ENCODE assay signal across 9 cellular contexts in genomic region chr19:43562698-43563241, GRCh38. TPM values are rescaled to one million over a fixed set of nuclear protein-coding genes. Genes with fewer than 3 reads are reported as not detected.
A peak's percentile ranks its signal among the peaks of the same experiment; 100 is the strongest.
DNase-seq lines count a peak whose midpoint lies in the region; TF ChIP-seq lines count a peak whose summit lies in the region.
"Had no signal": no experiment of that assay in that cellular context is flagged by ENCODE, and none has a peak within 500 bp of the region (broad histone marks: within the 10 kb centered on the region; RNA-seq: fewer than 3 reads in every experiment).

No MANE protein-coding gene starts in this region.

- BruUV-seq in PC-9 (replicated peaks; lab: Mats Ljungman, UMichigan): no TSS peak

- H3K27me3 Mint-ChIP-seq in IgD-negative memory B cell: peaks cover 2% of the 10 kb centered on the region
- H3K27me3 Mint-ChIP-seq in immature natural killer cell (ENCODE audit: low read depth in 3 of 3): peaks cover 4 to 11% (median 7%) of the 10 kb centered on the region in 3 donors

- H3K9me3 Mint-ChIP-seq in IgD-negative memory B cell: peaks cover 0 to 1% (median 0%) of the 10 kb centered on the region in 3 donors
- H3K9me3 Mint-ChIP-seq in immature natural killer cell: no peaks in the 10 kb centered on the region

- peaks cover 13% of the 10 kb centered on the region for H3K36me3 Mint-ChIP-seq in IgD-negative memory B cell
- peaks cover 1 to 7% (median 3%) of the 10 kb centered on the region in 3 donors for H3K36me3 Mint-ChIP-seq in immature natural killer cell

- H3K36me3 ChIP-seq in PC-9 (ENCODE audit: low read depth): no peaks in the 10 kb centered on the region

- DNase-seq in NCI-H748 (lab: John Stamatoyannopoulos, UW; ENCODE audit: unreplicated experiment) (peak; percentile 26), NCI-H748 treated with DMSO at 0.1 percent for 48 hours (lab: John Stamatoyannopoulos, UW) (no peak), T-helper 1 cell (peak; percentile 49 to 94 (median 66)), immature natural killer cell (peak; percentile 92 to 95 (median 92)), PC-9 (no peak)
- peak; percentile 56 for DNase-seq in stimulated activated CD4-positive, alpha-beta T cell treated with anti-CD3 and anti-CD28 coated beads, Interleukin-4, amount 100 ng/mL, for 1 hour

- H3K27me3 ChIP-seq in PC-9 (ENCODE audit: insufficient read depth, low read depth): no peaks in the 10 kb centered on the region

- H3K9me2 ChIP-seq in PC-9 (ENCODE audit: insufficient read depth): no peaks in the 10 kb centered on the region

- 35 to 69% (median 51%) methylated on average over 14 of the region's 14 CpGs for WGBS in adipose tissue, 3 donors

- no peaks in the 10 kb centered on the region for H3K9me3 ChIP-seq in PC-9 (ENCODE audit: insufficient read depth, low read depth)
- H3K9me3 ChIP-seq: A549 had no signal

- H3K4me3 Mint-ChIP-seq in IgD-negative memory B cell: peak overlapping the region; percentile 48 to 92 (median 76)
- peak overlapping the region; percentile 57 to 77 (median 67) for H3K4me3 Mint-ChIP-seq in immature natural killer cell

- POLR2A ChIA-PET in PC-9 (lab: Charles Lee; ENCODE audit: unreplicated experiment): no interaction called here

- H3K4me3 ChIP-seq in PC-9: no peak overlapping the region
- H3K4me3 ChIP-seq: A549 had no signal

- TF ChIP-seq CTCF in PC-9 (conservative IDR thresholded peaks at IDR 0.05): no peak

- H3K79me2 ChIP-seq in PC-9 (ENCODE audit: low read depth): no peaks in the 10 kb centered on the region

- no peaks in the 10 kb centered on the region; the same call in 1 of the 2 replicates for H4K20me1 ChIP-seq in PC-9 (ENCODE audit: insufficient read depth)

- CTCF ChIA-PET in PC-9 (lab: Charles Lee): no interaction called here

- H2AFZ ChIP-seq in PC-9: no peak overlapping the region

- H3K27ac ChIP-seq in adipose tissue (ENCODE audit: low read depth, low read length) (peak overlapping the region; percentile 26), PC-9 (no peak overlapping the region)
- H3K27ac ChIP-seq: A549 had no signal

- H3K4me1 ChIP-seq in PC-9 (replicated peaks; ENCODE audit: insufficient read depth): no peaks in the 10 kb centered on the region

- peaks cover 12% of the 10 kb centered on the region; the same call in 1 of the 2 replicates for H3F3A ChIP-seq in PC-9 (ENCODE audit: insufficient read depth, low read depth)

- no peak overlapping the region for H3K4me2 ChIP-seq in PC-9
- H3K4me2 ChIP-seq: A549 had no signal

- H3K27ac Mint-ChIP-seq in IgD-negative memory B cell (peak overlapping the region; percentile 81 to 97 (median 89)), immature natural killer cell (peak overlapping the region; percentile 93 to 100 (median 98))

- intact Hi-C loops in PC-9 (cut with micrococcal nuclease; ENCODE audit: unreplicated experiment): no loop called here

- H3K4me1 Mint-ChIP-seq in IgD-negative memory B cell: peaks cover 25 to 38% (median 34%) of the 10 kb centered on the region in 3 donors
- H3K4me1 Mint-ChIP-seq in immature natural killer cell: peaks cover 54 to 58% of the 10 kb centered on the region in 2 donors

RNA-seq across cellular contexts. Expression of gene XRCC1, which starts 12.6 kb away (rescaled TPM):
- polyA plus RNA-seq in IgD-negative memory B cell (23.6 TPM), adipose tissue (10 to 100 TPM; 13.6 to 18.6 (median 14.2) TPM), immature natural killer cell (10 to 100 TPM; 13.3 to 34.3 (median 15.2) TPM)
- 37.2 and 45.1 TPM in 2 replicates for total RNA-seq in PC-9 (2021)

RNA-seq across cellular contexts. Expression of gene PINLYP, which starts 12.8 kb away (rescaled TPM):
- polyA plus RNA-seq in IgD-negative memory B cell: not detected
- polyA plus RNA-seq in adipose tissue: 10 to 100 TPM in 1 of 3 donors, 1 to 10 TPM in 2; 2.7 to 22.4 (median 9.6) TPM
- 1 to 10 TPM in 1 of 3 donors, under 1 TPM in 1, not detected in 1; 0.61 to 3.9 TPM for polyA plus RNA-seq in immature natural killer cell
- 0.53 and 2.0 TPM in 2 replicates for total RNA-seq in PC-9 (2021)

RNA-seq across cellular contexts. Expression of gene ZNF575, which starts 29.8 kb away (rescaled TPM):
- polyA plus RNA-seq in IgD-negative memory B cell (2.9 TPM), adipose tissue (1 to 10 TPM in 1 of 3 donors, under 1 TPM in 2; 0.53 to 1.8 (median 0.95) TPM), immature natural killer cell (1 to 10 TPM; 1.1 to 3.5 (median 1.7) TPM)
- total RNA-seq in PC-9 (2021): 5.2 and 6.5 TPM in 2 replicates

RNA-seq across cellular contexts. Expression of gene IRGQ, which starts 33.2 kb away (rescaled TPM):
- polyA plus RNA-seq in IgD-negative memory B cell (1.0 TPM), adipose tissue (1 to 10 TPM; 2.5 to 4.3 (median 3.4) TPM), immature natural killer cell (1 to 10 TPM in 1 of 3 donors, under 1 TPM in 1, not detected in 1; 0.38 to 2.6 TPM)
- 23.3 and 31.6 TPM in 2 replicates for total RNA-seq in PC-9 (2021)

RNA-seq across cellular contexts. Expression of gene ZNF576, which starts 33.6 kb away (rescaled TPM):
- 9.9 TPM for polyA plus RNA-seq in IgD-negative memory B cell
- 10 to 100 TPM; 10.4 to 15.4 (median 12.3) TPM for polyA plus RNA-seq in adipose tissue
- 10 to 100 TPM in 1 of 3 donors, 1 to 10 TPM in 2; 6.7 to 12.8 (median 7.1) TPM for polyA plus RNA-seq in immature natural killer cell
- total RNA-seq in PC-9 (2021): 15.5 and 16.9 TPM in 2 replicates

Comparison
In these comparisons a context has a peak if more than half of its experiments do, and no peak if none do; other contexts are left out.
1. DNase-seq: peak in NCI-H748 (single experiment), T-helper 1 cell (5 of 5), immature natural killer cell (3 of 3) and stimulated activated CD4-positive, alpha-beta T cell treated with anti-CD3 and anti-CD28 coated beads, Interleukin-4, amount 100 ng/mL, for 1 hour (single experiment); none in NCI-H748 treated with DMSO at 0.1 percent for 48 hours (single experiment) and PC-9 (0 of 2).